In genomic region chr17:2602597-2603017, GRCh38 we compare ENCODE assay signal across 10 cellular contexts.
DNase-seq lines count a peak whose midpoint lies in the region; TF ChIP-seq lines count a peak whose summit lies in the region.
"Had no signal": no experiment of that assay in that cellular context is flagged by ENCODE, and none has a peak within 500 bp of the region (broad histone marks: within the 10 kb centered on the region; RNA-seq: fewer than 3 reads in every experiment).

No MANE protein-coding gene starts in this region.

- peaks cover 41% of the 10 kb centered on the region for H3K36me3 Mint-ChIP-seq in activated T-cell treated with anti-CD3 and anti-CD28 coated beads, Interleukin-2, amount 50 U/mL, for 24 hours (ENCODE audit: low read depth)
- H3K36me3 Mint-ChIP-seq in stimulated activated naive CD8-positive, alpha-beta T cell treated with anti-CD3 and anti-CD28 coated beads, Interleukin-15, Interleukin-2, amounts not matched to agents 100 ng/mL and 50 ng/mL, for 24 hours (ENCODE audit: low read depth): peaks cover 38% of the 10 kb centered on the region

- no peaks in the 10 kb centered on the region for H3K9me3 Mint-ChIP-seq in activated T-cell treated with anti-CD3 and anti-CD28 coated beads, Interleukin-2, amount 50 U/mL, for 24 hours
- H3K9me3 Mint-ChIP-seq in stimulated activated naive CD8-positive, alpha-beta T cell treated with anti-CD3 and anti-CD28 coated beads, Interleukin-15, Interleukin-2, amounts not matched to agents 100 ng/mL and 50 ng/mL, for 24 hours: no peaks in the 10 kb centered on the region

- H3K27me3 Mint-ChIP-seq in activated T-cell treated with anti-CD3 and anti-CD28 coated beads, Interleukin-2, amount 50 U/mL, for 24 hours: no peaks in the 10 kb centered on the region
- H3K27me3 Mint-ChIP-seq in stimulated activated naive CD8-positive, alpha-beta T cell treated with anti-CD3 and anti-CD28 coated beads, Interleukin-15, Interleukin-2, amounts not matched to agents 100 ng/mL and 50 ng/mL, for 24 hours: no peaks in the 10 kb centered on the region
- H3K27me3 Mint-ChIP-seq: B cell had no signal

- peaks cover 64% of the 10 kb centered on the region for H3K4me1 Mint-ChIP-seq in activated T-cell treated with anti-CD3 and anti-CD28 coated beads, Interleukin-2, amount 50 U/mL, for 24 hours (ENCODE audit: low read depth)
- peaks cover 70% of the 10 kb centered on the region for H3K4me1 Mint-ChIP-seq in stimulated activated naive CD8-positive, alpha-beta T cell treated with anti-CD3 and anti-CD28 coated beads, Interleukin-15, Interleukin-2, amounts not matched to agents 100 ng/mL and 50 ng/mL, for 24 hours (ENCODE audit: low read depth)

- TF ChIP-seq CTCF in foreskin fibroblast (IDR thresholded peaks at IDR 0.05; ENCODE audit: low read depth, low read length): no peak

- H3K4me3 Mint-ChIP-seq in activated T-cell treated with anti-CD3 and anti-CD28 coated beads, Interleukin-2, amount 50 U/mL, for 24 hours: no peak overlapping the region
- H3K4me3 Mint-ChIP-seq in stimulated activated naive CD8-positive, alpha-beta T cell treated with anti-CD3 and anti-CD28 coated beads, Interleukin-15, Interleukin-2, amounts not matched to agents 100 ng/mL and 50 ng/mL, for 24 hours: no peak overlapping the region
- H3K4me3 Mint-ChIP-seq: B cell had no signal

- H3K4me3 ChIP-seq in foreskin fibroblast (ENCODE audit: low read depth in 1 of 2, low read length in 2 of 2): no peak overlapping the region
- H3K4me3 ChIP-seq: transverse colon had no signal

- H3K27ac Mint-ChIP-seq in activated T-cell treated with anti-CD3 and anti-CD28 coated beads, Interleukin-2, amount 50 U/mL, for 24 hours: peak overlapping the region; percentile 65
- peak overlapping the region; percentile 34 for H3K27ac Mint-ChIP-seq in stimulated activated naive CD8-positive, alpha-beta T cell treated with anti-CD3 and anti-CD28 coated beads, Interleukin-15, Interleukin-2, amounts not matched to agents 100 ng/mL and 50 ng/mL, for 24 hours
- H3K27ac Mint-ChIP-seq: B cell had no signal

- DNase-seq in activated T-cell treated with anti-CD3 and anti-CD28 coated beads, Interleukin-2, amount 50 U/mL, for 24 hours: no peak
- no peak for DNase-seq in activated T-cell treated with anti-CD3 and anti-CD28 coated beads, Interleukin-2, amount 50 U/mL, for 1 hour
- DNase-seq in NCI-H748 (lab: John Stamatoyannopoulos, UW; ENCODE audit: unreplicated experiment) (peak; percentile 57), fibroblast of gingiva (ENCODE audit: low read depth) (peak; percentile 6), foreskin fibroblast (no peak)
- DNase-seq in activated effector memory CD4-positive, alpha-beta T cell treated with anti-CD3 and anti-CD28 coated beads, Interleukin-2, amount 50 U/mL, for 16 hours: no peak
- no peak for DNase-seq in stimulated activated CD4-positive, alpha-beta T cell treated with anti-CD3 and anti-CD28 coated beads, Interleukin-2, amount 100 ng/mL, for 24 hours
- DNase-seq: transverse colon had no signal

Comparison
In these comparisons a context has a peak if more than half of its experiments do, and no peak if none do; other contexts are left out.
1. DNase-seq: peak in NCI-H748 (single experiment) and fibroblast of gingiva (single experiment); none in activated T-cell treated with anti-CD3 and anti-CD28 coated beads, Interleukin-2, amount 50 U/mL, for 24 hours (single experiment), activated T-cell treated with anti-CD3 and anti-CD28 coated beads, Interleukin-2, amount 50 U/mL, for 1 hour (single experiment), foreskin fibroblast (0 of 2), activated effector memory CD4-positive, alpha-beta T cell treated with anti-CD3 and anti-CD28 coated beads, Interleukin-2, amount 50 U/mL, for 16 hours (single experiment) and stimulated activated CD4-positive, alpha-beta T cell treated with anti-CD3 and anti-CD28 coated beads, Interleukin-2, amount 100 ng/mL, for 24 hours (0 of 2).